21 cellular contexts compared by ENCODE assay signal in genomic region chr18:50653402-50654093, GRCh38.
DNase-seq lines count a peak whose midpoint lies in the region; ATAC-seq and TF ChIP-seq lines count a peak whose summit lies in the region.
"Had no signal": no experiment of that assay in that cellular context is flagged by ENCODE, and none has a peak within 500 bp of the region (broad histone marks: within the 10 kb centered on the region; RNA-seq: fewer than 3 reads in every experiment).

No MANE protein-coding gene starts in this region.

- TF ChIP-seq EP300 in transverse colon (IDR thresholded peaks at IDR 0.05; ENCODE audit: low read depth): no peak

- TF ChIP-seq CTCF in prostate gland (IDR thresholded peaks at IDR 0.05): no peak
- TF ChIP-seq CTCF in transverse colon (IDR thresholded peaks at IDR 0.05): no peak

- in situ Hi-C loops in transverse colon (cut with MboI; ENCODE audit: low pct_ligation_motif_present in 1 of 4, low pct_unique_long_range_greater_than_20kb in 1 of 4, low sequenced_read_pairs in 3 of 4): loop anchor here in 1 of 4 donors (25.0 kb wide), 1 partner anchor 91 kb away; the partner anchor contains the start of gene MAPK4

- H3K27me3 ChIP-seq in prostate gland (replicated peaks; ENCODE audit: insufficient read depth) (no peaks in the 10 kb centered on the region), transverse colon (no peaks in the 10 kb centered on the region)
- H3K27me3 ChIP-seq: SJSA1, upper lobe of right lung had no signal

- H3K9me3 ChIP-seq in prostate gland (no peaks in the 10 kb centered on the region), transverse colon (no peaks in the 10 kb centered on the region)
- H3K9me3 ChIP-seq: lower lobe of right lung, SJSA1, upper lobe of right lung had no signal

- no peak for TF ChIP-seq POLR2A in prostate gland (IDR thresholded peaks at IDR 0.05)
- no peak for TF ChIP-seq POLR2A in transverse colon (IDR thresholded peaks at IDR 0.05)

- peak overlapping the region; percentile 89 for H3K27ac ChIP-seq in cingulate gyrus (ENCODE audit: low read depth, low read length)
- H3K27ac ChIP-seq in prostate gland: peak overlapping the region; percentile 54 to 64
- peak overlapping the region; percentile 68 to 83 (median 79) for H3K27ac ChIP-seq in transverse colon
- H3K27ac ChIP-seq: lower lobe of right lung, SJSA1, upper lobe of right lung, WERI-Rb-1 had no signal

- intact Hi-C loops in left cardiac atrium (cut with DNase I) (loop anchor here in 1 of 2 donors (5.0 kb wide), 1 partner anchor 41 kb away; no protein-coding TSS in a partner anchor), prostate gland (cut with DNase I) (loop anchor here (10.0 kb wide), 1 partner anchor 369 kb away; the partner anchor contains the start of genes CXXC1 and MBD1), transverse colon (cut with DNase I; ENCODE audit: low total_unique reads) (no loop called here)

- ATAC-seq in left cardiac atrium (peak; percentile 24 to 48), HG03095 (IDR thresholded peaks at IDR 0.05; ENCODE audit: unreplicated experiment) (no peak), GM18520 (IDR thresholded peaks at IDR 0.05; ENCODE audit: unreplicated experiment) (no peak)
- ATAC-seq: lower lobe of right lung; Panc1; stimulated activated memory B cell treated with anti-CD40 and anti-IgM and Interleukin-4, amounts not matched to agents 10 μg/mL and 1 μg/mL and 100 μg/mL, for 72 hours; upper lobe of right lung had no signal

- 79% methylated on average over 11 of the region's 11 CpGs for WGBS in prostate gland
- WGBS in transverse colon (ENCODE audit: low coverage in 1 of 2), 2 donors: 82% methylated on average over 11 of the region's 11 CpGs; no CpG with 5 or more reads in 1 of the 2 donors

- H3K4me1 ChIP-seq in prostate gland (replicated peaks) (no peaks in the 10 kb centered on the region), transverse colon (peaks cover 5 to 24% (median 17%) of the 10 kb centered on the region in 4 donors)
- H3K4me1 ChIP-seq: lower lobe of right lung, SJSA1, upper lobe of right lung had no signal

- H3K36me3 ChIP-seq in prostate gland: no peaks in the 10 kb centered on the region
- H3K36me3 ChIP-seq in transverse colon: no peaks in the 10 kb centered on the region
- H3K36me3 ChIP-seq: lower lobe of right lung, SJSA1, upper lobe of right lung, WERI-Rb-1 had no signal

- peak; percentile 51 for DNase-seq in left cardiac atrium
- no peak for DNase-seq in prostate gland (ENCODE audit: low spot score)
- no peak for DNase-seq in transverse colon
- no peak for DNase-seq in pons (ENCODE audit: low spot score)
- DNase-seq: activated CD4-positive, alpha-beta T cell treated with anti-CD3 and anti-CD28 coated beads, Interleukin-2, amount 50 U/mL, for 4 hours; activated gamma-delta T cell; AML-193; effector memory CD4-positive, alpha-beta T cell; glutamatergic neuron; lower lobe of right lung; MV-4-11; NCI-H1694; stimulated activated CD4-positive, alpha-beta T cell treated with anti-CD3 and anti-CD28 coated beads, Interleukin-1b, Interleukin-23, amount 100 ng/mL, for 48 hours; upper lobe of right lung; WERI-Rb-1 had no signal

- H3K4me3 ChIP-seq in prostate gland: no peak overlapping the region
- H3K4me3 ChIP-seq in transverse colon: no peak overlapping the region
- H3K4me3 ChIP-seq: lower lobe of right lung, SJSA1, upper lobe of right lung had no signal

Comparison
In these comparisons a context has a peak if more than half of its experiments do, and no peak if none do; other contexts are left out.
1. ATAC-seq: peak in left cardiac atrium (2 of 2); none in HG03095 (single experiment) and GM18520 (single experiment).
2. Peak in every context shown above with its lines, with median percentiles within 50 percentile points of each other: H3K27ac ChIP-seq.